In genomic region chr15:28598209-28598608, GRCh38 we compare ENCODE assay signal across 10 cellular contexts. TPM values are rescaled to one million over a fixed set of nuclear protein-coding genes. Genes with fewer than 3 reads are reported as not detected.
"Had no signal": no experiment of that assay in that cellular context is flagged by ENCODE, and none has a peak within 500 bp of the region (broad histone marks: within the 10 kb centered on the region; RNA-seq: fewer than 3 reads in every experiment).

No MANE protein-coding gene starts in this region.

RNA-seq across cellular contexts. Expression of gene GOLGA6L25, which starts 44.8 kb away (rescaled TPM):
- total RNA-seq: OCI-LY7, PC-3, PC-9, Peyer's patch, Right ventricle myocardium superior, RPMI7951, SJCRH30, SJSA1, SK-MEL-5 had no signal
- polyA plus RNA-seq: SK-N-SH had no signal
